In genomic region chr15:67254238-67255175, GRCh38 we compare ENCODE assay signal across 1 cellular context.
A peak's percentile ranks its signal among the peaks of the same experiment; 100 is the strongest.
TF ChIP-seq lines count a peak whose summit lies in the region.

Gene AAGAB, minus strand, starts transcription at chr15:67254661. Its CDS starts 30 bp downstream, at chr15:67254631.
Gene IQCH, plus strand, starts transcription at chr15:67254786. Its CDS starts 111 bp downstream, at chr15:67254897.

TF ChIP-seq in HEK293, 187 proteins besides CTCF, POLR2A, EP300 and RAD21 (continued from another document):
- TF ChIP-seq PRDM6 (tag by site-specific recombination; IDR thresholded peaks at IDR 0.05) (no peak), ZNF639 (tag by site-specific recombination; IDR thresholded peaks at IDR 0.05) (peak; percentile 77; the same call in 1 of the 2 replicates), ZNF548 (tag by site-specific recombination; IDR thresholded peaks at IDR 0.05) (no peak), ZNF394 (tag by site-specific recombination; IDR thresholded peaks at IDR 0.05; ENCODE audit: borderline replicate concordance) (peak; percentile 94), ZNF211 (tag by site-specific recombination; IDR thresholded peaks at IDR 0.05; ENCODE audit: low read depth) (no peak), ZIC2 (tag by site-specific recombination; IDR thresholded peaks at IDR 0.05) (peak; percentile 74), ZNF18 (tag by site-specific recombination; IDR thresholded peaks at IDR 0.05) (0 out of 2 replicates have a peak, but pooled peaks have one; percentile 22), KLF8 (tag by site-specific recombination; IDR thresholded peaks at IDR 0.05) (peak; percentile 100), ZNF184 (tag by site-specific recombination; IDR thresholded peaks at IDR 0.05) (no peak), BCL6B (tag by site-specific recombination; IDR thresholded peaks at IDR 0.05) (no peak), ZNF26 (tag by site-specific recombination; IDR thresholded peaks at IDR 0.05) (no peak), ZNF792 (tag by site-specific recombination; IDR thresholded peaks at IDR 0.05) (peak; percentile 73; the same call in 1 of the 2 replicates), ZNF707 (tag by site-specific recombination; IDR thresholded peaks at IDR 0.05) (no peak), GLIS1 (tag by site-specific recombination; IDR thresholded peaks at IDR 0.05) (peak; percentile 42), ZNF449 (tag by site-specific recombination; IDR thresholded peaks at IDR 0.05) (peak; percentile 57), ZBTB44 (tag by site-specific recombination; IDR thresholded peaks at IDR 0.05) (peak; percentile 49; the same call in 1 of the 2 replicates), ZNF596 (tag by site-specific recombination; IDR thresholded peaks at IDR 0.05) (no peak), ZNF140 (tag by site-specific recombination; IDR thresholded peaks at IDR 0.05) (no peak), ZBTB26 (tag by site-specific recombination; optimal IDR thresholded peaks at IDR 0.05) (peak; percentile 100), ZNF501 (tag by site-specific recombination; IDR thresholded peaks at IDR 0.05) (peak; percentile 99), ZNF433 (tag by site-specific recombination; IDR thresholded peaks at IDR 0.05; ENCODE audit: low read depth) (no peak), ZSCAN30 (tag by site-specific recombination; IDR thresholded peaks at IDR 0.05) (peak; percentile 94), ZNF610 (tag by site-specific recombination; IDR thresholded peaks at IDR 0.05; ENCODE audit: borderline replicate concordance) (peak; percentile 76), SP3 (tag by site-specific recombination; IDR thresholded peaks at IDR 0.05) (peak; percentile 100), ZFP69B (tag by site-specific recombination; IDR thresholded peaks at IDR 0.05) (peak; percentile 65), ZNF677 (tag by site-specific recombination; IDR thresholded peaks at IDR 0.05) (no peak), ZNF239 (tag by site-specific recombination; IDR thresholded peaks at IDR 0.05) (peak; percentile 9; the same call in 1 of the 2 replicates), ZNF513 (tag by site-specific recombination; IDR thresholded peaks at IDR 0.05) (no peak), ZNF544 (tag by site-specific recombination; IDR thresholded peaks at IDR 0.05) (no peak), ZNF121 (tag by site-specific recombination; IDR thresholded peaks at IDR 0.05) (0 out of 2 replicates have a peak, but pooled peaks have one; percentile 34), ZBTB20 (tag by site-specific recombination; IDR thresholded peaks at IDR 0.05) (peak; percentile 54), INSM2 (tag by site-specific recombination; IDR thresholded peaks at IDR 0.05) (peak; percentile 84), ZNF48 (tag by site-specific recombination; IDR thresholded peaks at IDR 0.05) (no peak), ZNF473 (tag by site-specific recombination; IDR thresholded peaks at IDR 0.05) (no peak), ZNF701 (tag by site-specific recombination; IDR thresholded peaks at IDR 0.05) (no peak)
